Comparison of ENCODE assay signal across 10 cellular contexts in the genomic region with DNA sequence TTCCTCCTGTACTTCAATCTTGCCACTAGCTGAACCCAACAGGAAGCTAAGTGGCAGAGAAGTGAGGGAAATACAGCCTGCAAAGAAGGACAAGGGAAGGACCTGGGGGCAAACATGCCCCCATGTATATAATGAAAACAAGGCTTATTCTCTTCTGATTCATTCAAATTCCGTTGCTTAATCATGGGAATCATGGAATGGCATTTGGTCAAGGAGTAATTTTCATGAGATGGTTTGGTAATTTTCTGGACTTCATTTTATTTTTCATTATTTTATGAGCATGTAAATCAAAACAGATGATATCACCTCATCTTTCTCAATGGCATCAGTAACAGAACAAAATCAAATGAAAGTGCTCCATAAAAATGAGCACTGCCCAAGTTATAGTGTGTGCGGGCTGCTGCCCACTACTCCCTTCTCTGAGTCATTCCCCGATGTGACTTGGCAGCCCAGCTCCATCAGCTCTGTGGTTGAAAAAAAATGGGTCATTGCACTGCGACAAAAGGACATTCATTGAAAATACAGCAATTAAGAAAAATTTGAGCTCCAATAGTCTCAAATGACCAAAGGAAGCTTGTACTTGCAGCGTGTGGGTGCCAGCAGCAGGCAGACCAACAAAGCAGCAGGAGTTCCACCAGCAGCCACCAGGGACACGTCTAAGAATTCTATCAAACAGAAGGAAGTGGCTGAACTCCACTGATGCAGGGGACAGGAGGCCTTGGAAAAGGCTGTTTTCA.
DNase-seq lines count a peak whose midpoint lies in the region; ATAC-seq and TF ChIP-seq lines count a peak whose summit lies in the region.
"Had no signal": no experiment of that assay in that cellular context is flagged by ENCODE, and none has a peak within 500 bp of the region (broad histone marks: within the 10 kb centered on the region; RNA-seq: fewer than 3 reads in every experiment).

No MANE protein-coding gene starts in this region.

- DNase-seq in AG04450 (ENCODE audit: low read depth, low spot score) (no peak), RPMI8226 (peak; percentile 15), dermis blood vessel endothelial cell (peak; percentile 63), mesendoderm (peak; percentile 72), DMS79 treated with DMSO at 0.1 percent for 48 hours (lab: John Stamatoyannopoulos, UW) (no peak)
- DNase-seq: activated naive CD8-positive, alpha-beta T cell treated with anti-CD3 and anti-CD28 coated beads, Interleukin-2, amount 10 ng/mL, durations not matched to agents 7 days and 5 days had no signal

- no peak overlapping the region for H2AK5ac ChIP-seq in mesendoderm (ENCODE audit: low read length)

- POLR2A ChIA-PET in AG04450 (lab: Yijun Ruan, JAX) = no interaction called here

- H3K4me3 ChIP-seq in AG04450 (ENCODE audit: low read depth, low read length) (no peak overlapping the region), mesendoderm (ENCODE audit: low read length) (no peak overlapping the region)
- H3K4me3 ChIP-seq: HAP-1 had no signal

- H4K5ac ChIP-seq in mesendoderm (ENCODE audit: low read length) = no peak overlapping the region

- CTCF ChIA-PET in AG04450 (lab: Charles Lee) = no interaction called here

- H3K27me3 ChIP-seq in AG04450 (ENCODE audit: control insufficient read depth, insufficient read depth, low read length) (no peaks in the 10 kb centered on the region), mesendoderm (ENCODE audit: insufficient read depth, low read length, poor library complexity) (no peaks in the 10 kb centered on the region)

- H3K4me1 ChIP-seq in mesendoderm (ENCODE audit: control insufficient read depth, low read depth, low read length) = peaks cover 32% of the 10 kb centered on the region
- H3K4me1 ChIP-seq: HAP-1 had no signal

- H2BK120ac ChIP-seq in mesendoderm (ENCODE audit: low read depth, low read length) = no peak overlapping the region

- no CpG with 5 or more reads among the region's 6 CpGs for WGBS in mesendoderm (ENCODE audit: extremely low coverage, insufficient coverage, low lambda C conversion rate)

- H3K4ac ChIP-seq in mesendoderm (ENCODE audit: low read depth, low read length) = no peak overlapping the region

- H3K9ac ChIP-seq in mesendoderm (ENCODE audit: low read length) = no peak overlapping the region

- TF ChIP-seq CTCF in AG04450 (IDR thresholded peaks at IDR 0.05; ENCODE audit: low read depth, low read length) (peak; percentile 31), GM12874 (IDR thresholded peaks at IDR 0.05; ENCODE audit: insufficient read depth, low read depth, low read length) (peak; percentile 41; the same call in 1 of the 2 replicates)

- H3K23ac ChIP-seq in mesendoderm (ENCODE audit: low read length) = no peak overlapping the region

- no peak overlapping the region for H3K56ac ChIP-seq in mesendoderm (ENCODE audit: low read length)

- H3K79me1 ChIP-seq in mesendoderm (ENCODE audit: low read length) = no peaks in the 10 kb centered on the region

- ATAC-seq in GM18511 (IDR thresholded peaks at IDR 0.05; ENCODE audit: unreplicated experiment) = no peak
- no peak for ATAC-seq in GM19452 (IDR thresholded peaks at IDR 0.05; ENCODE audit: unreplicated experiment)

- no peak overlapping the region for H2BK5ac ChIP-seq in mesendoderm (ENCODE audit: low read length)

- no peaks in the 10 kb centered on the region for H3K9me3 ChIP-seq in AG04450 (ENCODE audit: control insufficient read depth, insufficient read depth, low read length)
- H3K9me3 ChIP-seq: HAP-1 had no signal

- H2BK15ac ChIP-seq in mesendoderm (replicated peaks; ENCODE audit: low read depth) = no peak overlapping the region

- H3K27ac ChIP-seq in AG04450 (ENCODE audit: low read depth, low read length) (no peak overlapping the region), mesendoderm (ENCODE audit: low read depth, low read length) (no peak overlapping the region)

- no peak overlapping the region for H3K18ac ChIP-seq in mesendoderm (ENCODE audit: low read length)

- H4K8ac ChIP-seq in mesendoderm (ENCODE audit: low read depth, low read length) = no peak overlapping the region

- no peaks in the 10 kb centered on the region for H3K79me2 ChIP-seq in mesendoderm (ENCODE audit: control insufficient read depth, insufficient read depth, low read length)

- H3K4me2 ChIP-seq in mesendoderm (ENCODE audit: low read length) = no peak overlapping the region

- no peaks in the 10 kb centered on the region for H3K36me3 ChIP-seq in mesendoderm (ENCODE audit: control insufficient read depth, insufficient read depth, low read length)
- H3K36me3 ChIP-seq: HAP-1 had no signal

Comparison
In these comparisons a context has a peak if more than half of its experiments do, and no peak if none do; other contexts are left out.
1. DNase-seq: peak in RPMI8226 (single experiment), dermis blood vessel endothelial cell (single experiment) and mesendoderm (single experiment); none in AG04450 (single experiment) and DMS79 treated with DMSO at 0.1 percent for 48 hours (single experiment).